In genomic region chr14:101134851-101135486, GRCh38 we compare ENCODE assay signal across 29 cellular contexts.
DNase-seq lines count a peak whose midpoint lies in the region; ATAC-seq and TF ChIP-seq lines count a peak whose summit lies in the region.
"Had no signal": no experiment of that assay in that cellular context is flagged by ENCODE, and none has a peak within 500 bp of the region (broad histone marks: within the 10 kb centered on the region; RNA-seq: fewer than 3 reads in every experiment).

No MANE protein-coding gene starts in this region.

- H3K4me3 ChIP-seq in esophagus muscularis mucosa (no peak overlapping the region), ovary (no peak overlapping the region)
- H3K4me3 ChIP-seq: colonic mucosa, heart left ventricle, MG63, sigmoid colon, SJCRH30 had no signal

- WGBS in esophagus muscularis mucosa = 75% methylated on average over 14 of the region's 14 CpGs
- 75 to 84% (median 80%) methylated on average over 14 of the region's 14 CpGs for WGBS in ovary, 3 donors

- H3K36me3 Mint-ChIP-seq in osteocyte (ENCODE audit: unreplicated experiment) = no peaks in the 10 kb centered on the region
- H3K36me3 Mint-ChIP-seq in activated T-helper 17 cell treated with anti-CD3 and anti-CD28 coated beads, Interleukin-2, amount 50 U/mL, for 72 hours (ENCODE audit: low read depth) = no peaks in the 10 kb centered on the region
- H3K36me3 Mint-ChIP-seq: activated CD8-positive, alpha-beta memory T cell treated with anti-CD3 and anti-CD28 coated beads, Interleukin-2, amount 10 ng/mL, durations not matched to agents 7 days and 5 days; activated naive CD4-positive, alpha-beta T cell treated with anti-CD3 and anti-CD28 coated beads, Interleukin-2, amount 50 U/mL, for 24 hours had no signal

- peaks cover 0 to 34% (median 0%) of the 10 kb centered on the region in 4 donors for H3K27me3 ChIP-seq in esophagus muscularis mucosa
- no peaks in the 10 kb centered on the region for H3K27me3 ChIP-seq in ovary
- H3K27me3 ChIP-seq: colonic mucosa, foreskin keratinocyte, MG63, sigmoid colon, SJCRH30 had no signal

- DNase-seq in GM13976 (ENCODE audit: low spot score) (peak; percentile 10), Kasumi-1 (lab: John Stamatoyannopoulos, UW) (peak; percentile 60 to 68), esophagus muscularis mucosa (ENCODE audit: extremely low spot score) (peak; percentile 50), osteocyte (ENCODE audit: extremely low spot score, unreplicated experiment) (peak; percentile 73), ovary (no peak)
- DNase-seq: activated CD4-positive, alpha-beta T cell treated with anti-CD3 and anti-CD28 coated beads for 48 hours; activated CD8-positive, alpha-beta memory T cell treated with anti-CD3 and anti-CD28 coated beads, Interleukin-2, amount 10 ng/mL, durations not matched to agents 7 days and 5 days; activated T-cell treated with anti-CD3 and anti-CD28 coated beads, Interleukin-2, amount 50 U/mL, for 72 hours; anterior cingulate cortex; colonic mucosa; foreskin keratinocyte; MG63; NCI-H1417; NCI-H2081; NCI-H226; NCI-H748 treated with DMSO at 0.1 percent for 48 hours; sigmoid colon; stimulated activated naive CD4-positive, alpha-beta T cell had no signal

- TF ChIP-seq CTCF in GM13976 (IDR thresholded peaks at IDR 0.05; ENCODE audit: borderline replicate concordance, control extremely low read depth, extremely low read depth, insufficient read depth, missing control alignments) (no peak), esophagus muscularis mucosa (IDR thresholded peaks at IDR 0.05) (no peak), osteocyte (IDR thresholded peaks at IDR 0.05) (no peak), ovary (IDR thresholded peaks at IDR 0.05) (no peak)

- H3K4me1 Mint-ChIP-seq in osteocyte (ENCODE audit: unreplicated experiment) = peaks cover 21% of the 10 kb centered on the region
- H3K4me1 Mint-ChIP-seq in activated T-helper 17 cell treated with anti-CD3 and anti-CD28 coated beads, Interleukin-2, amount 50 U/mL, for 72 hours = no peaks in the 10 kb centered on the region
- H3K4me1 Mint-ChIP-seq: activated naive CD4-positive, alpha-beta T cell treated with anti-CD3 and anti-CD28 coated beads, Interleukin-2, amount 50 U/mL, for 24 hours; H9 had no signal

- TF ChIP-seq POLR2A in esophagus muscularis mucosa (IDR thresholded peaks at IDR 0.05; ENCODE audit: low read depth) (no peak), ovary (IDR thresholded peaks at IDR 0.05) (no peak)

- H3K27me3 Mint-ChIP-seq in osteocyte (ENCODE audit: unreplicated experiment) = peaks cover 7% of the 10 kb centered on the region
- peaks cover 20% of the 10 kb centered on the region for H3K27me3 Mint-ChIP-seq in activated T-helper 17 cell treated with anti-CD3 and anti-CD28 coated beads, Interleukin-2, amount 50 U/mL, for 72 hours

- H3K4me3 Mint-ChIP-seq in osteocyte (ENCODE audit: unreplicated experiment) = no peak overlapping the region
- no peak overlapping the region for H3K4me3 Mint-ChIP-seq in activated T-helper 17 cell treated with anti-CD3 and anti-CD28 coated beads, Interleukin-2, amount 50 U/mL, for 72 hours
- H3K4me3 Mint-ChIP-seq: activated CD8-positive, alpha-beta memory T cell treated with anti-CD3 and anti-CD28 coated beads, Interleukin-2, amount 10 ng/mL, durations not matched to agents 7 days and 5 days; activated naive CD4-positive, alpha-beta T cell treated with anti-CD3 and anti-CD28 coated beads, Interleukin-2, amount 50 U/mL, for 24 hours; activated T-cell treated with anti-CD3 and anti-CD28 coated beads, Interleukin-2, amount 50 U/mL, for 72 hours; H9; IgD-negative memory B cell; neural crest cell had no signal

- no peak for ATAC-seq in activated T-helper 17 cell treated with anti-CD3 and anti-CD28 coated beads, Interleukin-2, amount 50 U/mL, for 72 hours (replicated peaks)
- ATAC-seq in GM21619 (IDR thresholded peaks at IDR 0.05; ENCODE audit: unreplicated experiment) = no peak
- ATAC-seq: activated CD8-positive, alpha-beta memory T cell treated with anti-CD3 and anti-CD28 coated beads, Interleukin-2, amount 10 ng/mL, durations not matched to agents 7 days and 5 days; activated T-cell treated with anti-CD3 and anti-CD28 coated beads, Interleukin-2, amount 50 U/mL, for 72 hours; esophagus mucosa; foreskin keratinocyte; heart left ventricle; left colon had no signal

- H3K36me3 ChIP-seq in esophagus muscularis mucosa (no peaks in the 10 kb centered on the region), ovary (no peaks in the 10 kb centered on the region)
- H3K36me3 ChIP-seq: colonic mucosa, heart left ventricle, MG63, sigmoid colon, SJCRH30 had no signal

- H3K9me3 Mint-ChIP-seq in osteocyte (ENCODE audit: unreplicated experiment) = peaks cover 5% of the 10 kb centered on the region
- H3K9me3 Mint-ChIP-seq in activated T-helper 17 cell treated with anti-CD3 and anti-CD28 coated beads, Interleukin-2, amount 50 U/mL, for 72 hours = no peaks in the 10 kb centered on the region
- H3K9me3 Mint-ChIP-seq: activated T-cell treated with anti-CD3 and anti-CD28 coated beads, Interleukin-2, amount 50 U/mL, for 72 hours had no signal

- H3K27ac ChIP-seq in esophagus muscularis mucosa (replicated peaks in 1 of 4) (no peak overlapping the region), ovary (no peak overlapping the region)
- H3K27ac ChIP-seq: colonic mucosa, foreskin keratinocyte, heart left ventricle, sigmoid colon, SJCRH30 had no signal

- H3K4me1 ChIP-seq in esophagus muscularis mucosa = no peaks in the 10 kb centered on the region
- no peaks in the 10 kb centered on the region for H3K4me1 ChIP-seq in ovary (ENCODE audit: insufficient read depth)
- H3K4me1 ChIP-seq: colonic mucosa, foreskin keratinocyte, heart left ventricle, SJCRH30 had no signal

- H3K9me3 ChIP-seq in esophagus muscularis mucosa (no peaks in the 10 kb centered on the region), ovary (no peaks in the 10 kb centered on the region)
- H3K9me3 ChIP-seq: colonic mucosa, MG63, sigmoid colon, SJCRH30 had no signal

- TF ChIP-seq EP300 in esophagus muscularis mucosa (IDR thresholded peaks at IDR 0.05) (no peak), ovary (IDR thresholded peaks at IDR 0.05) (no peak)

- intact Hi-C loops in esophagus muscularis mucosa (cut with DNase I) = no loop called here
- intact Hi-C loops in ovary (cut with DNase I) = no loop called here

- in situ Hi-C loops in GM13976 (cut with MboI; ENCODE audit: low sequenced_read_pairs, unreplicated experiment) = no loop called here

- peak overlapping the region; percentile 62 for H3K27ac Mint-ChIP-seq in osteocyte (ENCODE audit: unreplicated experiment)
- no peak overlapping the region for H3K27ac Mint-ChIP-seq in activated T-helper 17 cell treated with anti-CD3 and anti-CD28 coated beads, Interleukin-2, amount 50 U/mL, for 72 hours
- H3K27ac Mint-ChIP-seq: activated CD8-positive, alpha-beta memory T cell treated with anti-CD3 and anti-CD28 coated beads, Interleukin-2, amount 10 ng/mL, durations not matched to agents 7 days and 5 days; activated naive CD4-positive, alpha-beta T cell treated with anti-CD3 and anti-CD28 coated beads, Interleukin-2, amount 50 U/mL, for 24 hours; activated T-cell treated with anti-CD3 and anti-CD28 coated beads, Interleukin-2, amount 50 U/mL, for 72 hours; IgD-negative memory B cell; progenitor cell of endocrine pancreas had no signal

Comparison
In these comparisons a context has a peak if more than half of its experiments do, and no peak if none do; other contexts are left out.
1. DNase-seq: peak in GM13976 (single experiment), Kasumi-1 (2 of 2), esophagus muscularis mucosa (single experiment) and osteocyte (single experiment); none in ovary (0 of 5).